In genomic region chr19:43635561-43635940, GRCh38 we compare ENCODE assay signal across 10 cellular contexts. TPM values are rescaled to one million over a fixed set of nuclear protein-coding genes. Genes with fewer than 3 reads are reported as not detected.
DNase-seq lines count a peak whose midpoint lies in the region; ATAC-seq and TF ChIP-seq lines count a peak whose summit lies in the region.
"Not testable (repeated sequence)": the region's sequence is repeated elsewhere in the genome, so short reads cannot be mapped to it uniquely, and the experiment has no call there.
"Had no signal": no experiment of that assay in that cellular context is flagged by ENCODE, and none has a peak within 500 bp of the region (broad histone marks: within the 10 kb centered on the region; RNA-seq: fewer than 3 reads in every experiment).

No MANE protein-coding gene starts in this region.

- POLR2A ChIA-PET in Panc1 (lab: Charles Lee): not testable (repeated sequence)

- not testable (repeated sequence) for H3K9me2 ChIP-seq in GM23248 (ENCODE audit: insufficient read depth)

- intact Hi-C loops in Panc1 (cut with micrococcal nuclease; ENCODE audit: unreplicated experiment); esophagus muscularis mucosa (cut with DNase I): not testable (repeated sequence)
- intact Hi-C loops in mammary epithelial cell (cut with micrococcal nuclease): loop anchor here (5.0 kb wide), 1 partner anchor 38 kb away; the partner anchor contains the start of genes IRGQ and ZNF576

- not testable (repeated sequence) for H3K36me3 Mint-ChIP-seq in nephron (ENCODE audit: low read depth); type B pancreatic cell

- H3K9me3 ChIP-seq in GM23248 (ENCODE audit: low read depth); Panc1 (ENCODE audit: control insufficient read depth, insufficient read depth, low read depth, low read length); mammary epithelial cell (replicated peaks; ENCODE audit: insufficient read depth, low read length); esophagus muscularis mucosa; iPS-18c (ENCODE audit: control insufficient read depth, insufficient read depth, low read length): not testable (repeated sequence)

- not testable (repeated sequence) for H3K79me2 ChIP-seq in GM23248 (ENCODE audit: insufficient read depth); mammary epithelial cell (ENCODE audit: insufficient read depth, low read length)

- peaks cover 15% of the 10 kb centered on the region for H3K27me3 Mint-ChIP-seq in nephron (ENCODE audit: low read depth)
- not testable (repeated sequence) for H3K27me3 Mint-ChIP-seq in type B pancreatic cell

- not testable (repeated sequence) for TF ChIP-seq CTCF in Panc1 (IDR thresholded peaks at IDR 0.05); mammary epithelial cell (conservative IDR thresholded peaks at IDR 0.05 in 1 of 2, IDR thresholded peaks at IDR 0.05 in 1 of 2; ENCODE audit: extremely low read depth in 1 of 2, insufficient read depth in 1 of 2, low read depth in 1 of 2, low read length in 2 of 2); esophagus muscularis mucosa (IDR thresholded peaks at IDR 0.05); nephron (IDR thresholded peaks at IDR 0.05; ENCODE audit: unreplicated experiment in 3 of 3); type B pancreatic cell (conservative IDR thresholded peaks at IDR 0.05)

- not testable (repeated sequence) for ATAC-seq in Panc1

- dilution Hi-C loops in mammary epithelial cell (cut with HindIII; ENCODE audit: low sequenced_read_pairs): not testable (repeated sequence)

- 0 out of 2 replicates have a peak, but pooled peaks cover 10% of the 10 kb centered on the region for H3F3A ChIP-seq in GM23248 (ENCODE audit: insufficient read depth)

- H3K27ac ChIP-seq in GM23248; mammary epithelial cell (ENCODE audit: insufficient read depth, low read depth, low read length): not testable (repeated sequence)
- H3K27ac ChIP-seq in Panc1 (ENCODE audit: low read length): 0 out of 2 replicates have a peak overlapping the region, but pooled peaks have one; percentile 34
- H3K27ac ChIP-seq in esophagus muscularis mucosa (replicated peaks in 1 of 4): peak overlapping the region; percentile 68 to 76 (median 72)
- H3K27ac ChIP-seq in rectal smooth muscle tissue (ENCODE audit: low read depth, low read length): peak overlapping the region; percentile 64

- H3K27me3 ChIP-seq in GM23248 (replicated peaks; ENCODE audit: insufficient read depth) (peaks cover 24% of the 10 kb centered on the region), rectal smooth muscle tissue (ENCODE audit: control insufficient read depth, insufficient read depth, low read length) (peaks cover 11% of the 10 kb centered on the region)
- H3K27me3 ChIP-seq in Panc1 (ENCODE audit: control insufficient read depth, insufficient read depth, low read length); mammary epithelial cell (ENCODE audit: insufficient read depth, low read length); esophagus muscularis mucosa: not testable (repeated sequence)

- H3K4me1 Mint-ChIP-seq in nephron (peaks cover 24% of the 10 kb centered on the region), type B pancreatic cell (ENCODE audit: unreplicated experiment) (peaks cover 17% of the 10 kb centered on the region)

- not testable (repeated sequence) for BruUV-seq in Panc1 (replicated peaks; lab: Mats Ljungman, UMichigan); mammary epithelial cell (replicated peaks; lab: Mats Ljungman, UMichigan)

- not testable (repeated sequence) for H3K9me3 Mint-ChIP-seq in nephron, type B pancreatic cell

- TF ChIP-seq EP300 in esophagus muscularis mucosa (IDR thresholded peaks at IDR 0.05): not testable (repeated sequence)

- 12 to 30% methylated on average over 2 of the region's 2 CpGs for WGBS in GM23248 (ENCODE audit: low coverage in 1 of 2, low lambda C conversion rate in 2 of 2, missing lambda C conversion rate in 2 of 2), 2 experiments
- 65% methylated on average over 2 of the region's 2 CpGs for WGBS in mammary epithelial cell (ENCODE audit: low coverage, missing lambda C conversion rate)
- 38% methylated on average over 2 of the region's 2 CpGs for WGBS in esophagus muscularis mucosa

- in situ Hi-C loops in GM23248 (cut with MboI); Panc1 (cut with HindIII; ENCODE audit: low pct_unique_long_range_greater_than_20kb, low sequenced_read_pairs); mammary epithelial cell (cut with MboI; ENCODE audit: low sequenced_read_pairs in 2 of 2): not testable (repeated sequence)

- H3K27ac Mint-ChIP-seq in nephron: peak overlapping the region; percentile 64 to 98 (median 91)
- H3K27ac Mint-ChIP-seq in type B pancreatic cell: peak overlapping the region; percentile 43

- TF ChIP-seq POLR2A in esophagus muscularis mucosa (IDR thresholded peaks at IDR 0.05; ENCODE audit: low read depth): not testable (repeated sequence)

- H3K4me1 ChIP-seq in GM23248 (ENCODE audit: insufficient read depth) (peaks cover 15% of the 10 kb centered on the region), mammary epithelial cell (ENCODE audit: insufficient read depth, low read length) (peaks cover 34% of the 10 kb centered on the region), esophagus muscularis mucosa (peaks cover 13 to 55% (median 41%) of the 10 kb centered on the region in 4 donors)
- H3K4me1 ChIP-seq in Panc1 (ENCODE audit: control insufficient read depth, insufficient read depth, low read length); rectal smooth muscle tissue (ENCODE audit: control insufficient read depth, insufficient read depth, low read length): not testable (repeated sequence)

- DNase-seq in GM23248; Panc1 (ENCODE audit: low read depth, low spot score); mammary epithelial cell; esophagus muscularis mucosa (ENCODE audit: extremely low spot score); type B pancreatic cell (ENCODE audit: extremely low spot score, unreplicated experiment): not testable (repeated sequence)

- H3K4me2 ChIP-seq in GM23248 (ENCODE audit: unreplicated experiment): peak overlapping the region; percentile 74
- H3K4me2 ChIP-seq in mammary epithelial cell (ENCODE audit: insufficient read depth, low read depth, low read length): not testable (repeated sequence)

- CTCF ChIA-PET in Panc1 (lab: Charles Lee); mammary epithelial cell (lab: Charles Lee; ENCODE audit: low non-redundant PET): not testable (repeated sequence)

- not testable (repeated sequence) for H3K9ac ChIP-seq in GM23248; mammary epithelial cell (ENCODE audit: insufficient read depth, low read length); rectal smooth muscle tissue (ENCODE audit: low read length)

- H3K4me3 ChIP-seq in GM23248 (0 out of 2 replicates have a peak overlapping the region, but pooled peaks have one; percentile 4), Panc1 (ENCODE audit: low read depth in 2 of 2, low read length in 2 of 2) (peak overlapping the region; percentile 2 to 29; a peak in 1 of 4 replicates), esophagus muscularis mucosa (peak overlapping the region; percentile 32 to 46 (median 42)), iPS-18c (ENCODE audit: insufficient read depth, low read depth, low read length) (peak overlapping the region; percentile 54; the same call in 1 of the 2 replicates), rectal smooth muscle tissue (ENCODE audit: low read length) (peak overlapping the region; percentile 4)
- H3K4me3 ChIP-seq in mammary epithelial cell (replicated peaks in 1 of 3; ENCODE audit: insufficient read depth in 1 of 3, low read depth in 2 of 3, low read length in 3 of 3): not testable (repeated sequence)

- not testable (repeated sequence) for H3K36me3 ChIP-seq in GM23248 (ENCODE audit: low read depth); Panc1 (ENCODE audit: control insufficient read depth, insufficient read depth, low read length); mammary epithelial cell (ENCODE audit: insufficient read depth, low read length); esophagus muscularis mucosa; rectal smooth muscle tissue (ENCODE audit: control insufficient read depth, insufficient read depth, low read length)

- H2AFZ ChIP-seq in GM23248: peak overlapping the region; percentile 78
- H2AFZ ChIP-seq in mammary epithelial cell (ENCODE audit: low read depth, low read length): peak overlapping the region; percentile 65

- peak overlapping the region; percentile 76 to 83 (median 79) for H3K4me3 Mint-ChIP-seq in nephron
- peak overlapping the region; percentile 72 for H3K4me3 Mint-ChIP-seq in type B pancreatic cell

- not testable (repeated sequence) for H4K20me1 ChIP-seq in GM23248 (ENCODE audit: insufficient read depth); mammary epithelial cell (ENCODE audit: insufficient read depth, low read length)

RNA-seq across cellular contexts. Expression of gene CADM4, which starts 4.1 kb away (rescaled TPM):
- 1.0 and 1.7 TPM in 2 replicates for total RNA-seq in GM23248 (2014; rRNA removed; shearing (Covaris generic))
- polyA plus RNA-seq in GM23248 (2016; fragmentation: Nextera tagmentation; extraction: Ambion mirVana): 0.14 and 0.27 TPM in 2 replicates
- total RNA-seq in Panc1 (2021; ENCODE audit: unreplicated experiment): 2.7 TPM
- 8.8 TPM for polyA plus RNA-seq in Panc1 (2012; ENCODE audit: insufficient read length)
- 10 to 100 TPM; 11.7 to 12.8 TPM for total RNA-seq in mammary epithelial cell
- polyA plus RNA-seq in mammary epithelial cell: 4.5 TPM
- 1.9 TPM for polyA minus RNA-seq in mammary epithelial cell
- total RNA-seq in esophagus muscularis mucosa: 10 to 100 TPM; 31.6 to 67.9 (median 46.9) TPM
- total RNA-seq in type B pancreatic cell (ENCODE audit: low replicate concordance): 28.2 and 37.9 TPM in 2 replicates

RNA-seq across cellular contexts. Expression of gene ZNF428, which starts 16.1 kb away (rescaled TPM):
- total RNA-seq in GM23248 (2014; rRNA removed; shearing (Covaris generic)): 24.0 and 36.0 TPM in 2 replicates
- polyA plus RNA-seq in GM23248 (2016; fragmentation: Nextera tagmentation; extraction: Ambion mirVana) (25.6 and 29.7 TPM in 2 replicates), mammary epithelial cell (12.9 TPM)
- total RNA-seq in Panc1 (2021; ENCODE audit: unreplicated experiment) (45.6 TPM), mammary epithelial cell (10 to 100 TPM; 17.0 to 19.0 TPM), esophagus muscularis mucosa (10 to 100 TPM; 33.2 to 61.3 (median 47.8) TPM), type B pancreatic cell (ENCODE audit: low replicate concordance) (31.4 and 76.9 TPM in 2 replicates)
- polyA plus RNA-seq in Panc1 (2012; ENCODE audit: insufficient read length): 88.3 TPM
- polyA minus RNA-seq in mammary epithelial cell: 1.9 TPM

RNA-seq across cellular contexts. Expression of gene SRRM5, which starts 23.7 kb away (rescaled TPM):
- total RNA-seq in GM23248 (2014; rRNA removed; shearing (Covaris generic)): not detected in 2 replicates
- not detected in 2 replicates for polyA plus RNA-seq in GM23248 (2016; fragmentation: Nextera tagmentation; extraction: Ambion mirVana)
- 0.10 TPM for total RNA-seq in Panc1 (2021; ENCODE audit: unreplicated experiment)
- 0.22 TPM for polyA plus RNA-seq in Panc1 (2012; ENCODE audit: insufficient read length)
- total RNA-seq in mammary epithelial cell: under 1 TPM in 1 of 2 donors, not detected in 1; 0.24 TPM
- polyA plus RNA-seq in mammary epithelial cell: 0.03 TPM
- not detected for polyA minus RNA-seq in mammary epithelial cell
- total RNA-seq in esophagus muscularis mucosa: under 1 TPM; 0.13 to 0.42 (median 0.25) TPM
- 0.56 and 0.69 TPM in 2 replicates for total RNA-seq in type B pancreatic cell (ENCODE audit: low replicate concordance)
- total RNA-seq: pulmonary artery endothelial cell had no signal
- polyA plus RNA-seq: CD14-positive monocyte had no signal

RNA-seq across cellular contexts. Expression of gene PLAUR, which starts 34.4 kb away (rescaled TPM):
- 100 and 118 TPM in 2 replicates for total RNA-seq in GM23248 (2014; rRNA removed; shearing (Covaris generic))
- 125 and 139 TPM in 2 replicates for polyA plus RNA-seq in GM23248 (2016; fragmentation: Nextera tagmentation; extraction: Ambion mirVana)
- 5.3 TPM for total RNA-seq in Panc1 (2021; ENCODE audit: unreplicated experiment)
- 6.2 TPM for polyA plus RNA-seq in Panc1 (2012; ENCODE audit: insufficient read length)
- 10 to 100 TPM; 10.8 to 79.9 TPM for total RNA-seq in mammary epithelial cell
- 73.7 TPM for polyA plus RNA-seq in mammary epithelial cell
- 32.9 TPM for polyA minus RNA-seq in mammary epithelial cell
- 10 to 100 TPM in 3 of 4 donors, 1 to 10 TPM in 1; 7.5 to 45.7 (median 18.4) TPM for total RNA-seq in esophagus muscularis mucosa
- total RNA-seq in type B pancreatic cell (ENCODE audit: low replicate concordance): 18.7 and 32.1 TPM in 2 replicates

RNA-seq across cellular contexts. Expression of gene ZNF576, which starts 39.2 kb away (rescaled TPM):
- 11.7 and 14.4 TPM in 2 replicates for total RNA-seq in GM23248 (2014; rRNA removed; shearing (Covaris generic))
- 19.3 and 22.2 TPM in 2 replicates for polyA plus RNA-seq in GM23248 (2016; fragmentation: Nextera tagmentation; extraction: Ambion mirVana)
- 14.1 TPM for total RNA-seq in Panc1 (2021; ENCODE audit: unreplicated experiment)
- polyA plus RNA-seq in Panc1 (2012; ENCODE audit: insufficient read length): 16.5 TPM
- 10 to 100 TPM; 10.3 to 15.5 TPM for total RNA-seq in mammary epithelial cell
- polyA plus RNA-seq in mammary epithelial cell: 15.9 TPM
- 4.8 TPM for polyA minus RNA-seq in mammary epithelial cell
- 10 to 100 TPM in 3 of 4 donors, 1 to 10 TPM in 1; 10.0 to 18.6 (median 16.6) TPM for total RNA-seq in esophagus muscularis mucosa
- 17.3 and 18.7 TPM in 2 replicates for total RNA-seq in type B pancreatic cell (ENCODE audit: low replicate concordance)
